Comparison of ENCODE assay signal across 8 cellular contexts in the genomic region with DNA sequence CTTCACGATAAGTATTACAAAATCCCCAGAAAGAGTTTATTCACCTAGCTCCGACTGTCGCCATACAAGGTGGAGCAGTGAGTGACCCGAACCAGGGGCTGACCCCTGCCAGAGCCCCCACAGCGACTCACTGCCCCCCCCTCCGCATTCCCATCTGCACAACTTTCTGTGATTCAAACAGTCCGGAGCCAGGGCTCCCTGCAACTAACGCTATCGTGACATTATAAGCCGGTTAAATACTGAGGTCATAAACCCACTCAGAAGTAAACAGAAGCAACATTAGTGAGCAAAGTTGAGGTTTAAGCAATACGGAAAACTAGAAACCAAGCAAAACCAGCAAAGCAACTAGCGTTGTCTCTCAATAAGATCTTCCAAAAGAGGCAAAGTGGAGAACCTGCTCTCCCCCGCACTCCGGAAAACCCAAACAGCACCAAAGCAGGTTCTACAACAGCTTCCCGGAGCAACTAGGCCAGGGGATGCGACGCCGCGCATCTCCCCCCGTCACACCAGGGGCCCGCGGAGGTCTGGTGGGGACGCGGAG. TPM values are rescaled to one million over a fixed set of nuclear protein-coding genes. Genes with fewer than 3 reads are reported as not detected.
DNase-seq lines count a peak whose midpoint lies in the region; ATAC-seq and TF ChIP-seq lines count a peak whose summit lies in the region.

No MANE protein-coding gene starts in this region.

- peak overlapping the region; percentile 96 for H3K27ac Mint-ChIP-seq in type B pancreatic cell

- H3K27me3 Mint-ChIP-seq in type B pancreatic cell = no peaks in the 10 kb centered on the region

- peak overlapping the region; percentile 62 for H3K4me3 ChIP-seq in ectodermal cell (ENCODE audit: insufficient read depth, low read depth, low read length)
- H3K4me3 ChIP-seq in mucosa of descending colon = peak overlapping the region; percentile 90

- peak overlapping the region; percentile 94 for H3K4me3 Mint-ChIP-seq in type B pancreatic cell

- peaks cover 22% of the 10 kb centered on the region for H3K4me1 Mint-ChIP-seq in type B pancreatic cell (ENCODE audit: unreplicated experiment)

- no peaks in the 10 kb centered on the region for H3K9me3 Mint-ChIP-seq in type B pancreatic cell

- ATAC-seq in mucosa of descending colon = peak; percentile 16
- ATAC-seq in GM19351 (IDR thresholded peaks at IDR 0.05; ENCODE audit: unreplicated experiment) = no peak

- H3K36me3 Mint-ChIP-seq in type B pancreatic cell = no peaks in the 10 kb centered on the region

- H3K27me3 ChIP-seq in ectodermal cell (ENCODE audit: control insufficient read depth, insufficient read depth, low read length, poor library complexity, severe bottlenecking) = no peaks in the 10 kb centered on the region

- TF ChIP-seq CTCF in mucosa of descending colon (IDR thresholded peaks at IDR 0.05) = no peak
- no peak for TF ChIP-seq CTCF in type B pancreatic cell (conservative IDR thresholded peaks at IDR 0.05)

- 2% methylated on average over 24 of the region's 24 CpGs for WGBS in ectodermal cell, 2 experiments

- H3K9me3 ChIP-seq in ectodermal cell (ENCODE audit: control insufficient read depth, low read length) (no peaks in the 10 kb centered on the region), mucosa of descending colon (no peaks in the 10 kb centered on the region)

- no peaks in the 10 kb centered on the region for H3K4me1 ChIP-seq in ectodermal cell (ENCODE audit: control insufficient read depth, insufficient read depth, low read length)
- H3K4me1 ChIP-seq in mucosa of descending colon (ENCODE audit: low read depth) = peaks cover 22% of the 10 kb centered on the region

- DNase-seq in activated T-cell treated with anti-CD3 and anti-CD28 coated beads for 4 hours (peak; percentile 27), RPMI8226 (peak; percentile 25), mucosa of descending colon (peak in 1 of 3 donors; percentile 24), type B pancreatic cell (ENCODE audit: extremely low spot score, unreplicated experiment) (no peak), NCI-H2171 (lab: John Stamatoyannopoulos, UW) (no peak)
- DNase-seq in activated T-cell treated with anti-CD3 and anti-CD28 coated beads, Interleukin-2, amount 50 U/mL, for 1 hour = no peak

- intact Hi-C loops in mucosa of descending colon (cut with DNase I, micrococcal nuclease) = loop anchor here in 1 of 2 donors (10.0 kb wide), 1 partner anchor 50 kb away; no protein-coding TSS in a partner anchor

- peak overlapping the region; percentile 77 for H3K27ac ChIP-seq in ectodermal cell (ENCODE audit: insufficient read depth, low read depth, low read length, poor library complexity, severe bottlenecking)

- H3K36me3 ChIP-seq in ectodermal cell (ENCODE audit: control insufficient read depth, insufficient read depth, low read length) (no peaks in the 10 kb centered on the region), mucosa of descending colon (ENCODE audit: low read depth) (no peaks in the 10 kb centered on the region)

RNA-seq across cellular contexts. Expression of a gene that starts 0.6 kb away (rescaled TPM):
- polyA plus RNA-seq in ectodermal cell (2013, experiment 1 of 4) = 92.9 TPM
- 92.7 TPM for polyA plus RNA-seq in ectodermal cell (2013, experiment 2 of 4)
- 78.5 TPM for polyA plus RNA-seq in ectodermal cell (2013, experiment 3 of 4)
- polyA plus RNA-seq in ectodermal cell (2013, experiment 4 of 4) = 85.6 TPM
- total RNA-seq in mucosa of descending colon = 100 to 1,000 TPM; 107 to 151 (median 115) TPM
- total RNA-seq in type B pancreatic cell (ENCODE audit: low replicate concordance) = 77.5 and 106 TPM in 2 replicates

RNA-seq across cellular contexts. Expression of a gene that starts 38.4 kb away (rescaled TPM):
- 63.8 TPM for polyA plus RNA-seq in ectodermal cell (2013, experiment 1 of 4)
- 64.7 TPM for polyA plus RNA-seq in ectodermal cell (2013, experiment 2 of 4)
- 48.2 TPM for polyA plus RNA-seq in ectodermal cell (2013, experiment 3 of 4)
- 46.7 TPM for polyA plus RNA-seq in ectodermal cell (2013, experiment 4 of 4)
- total RNA-seq in mucosa of descending colon = 10 to 100 TPM; 21.2 to 26.9 (median 25.9) TPM
- 25.1 and 51.3 TPM in 2 replicates for total RNA-seq in type B pancreatic cell (ENCODE audit: low replicate concordance)

Comparison
In these comparisons a context has a peak if more than half of its experiments do, and no peak if none do; other contexts are left out.
1. DNase-seq: peak in activated T-cell treated with anti-CD3 and anti-CD28 coated beads for 4 hours (single experiment) and RPMI8226 (single experiment); none in activated T-cell treated with anti-CD3 and anti-CD28 coated beads, Interleukin-2, amount 50 U/mL, for 1 hour (single experiment), type B pancreatic cell (single experiment) and NCI-H2171 (single experiment).